In the genomic region with DNA sequence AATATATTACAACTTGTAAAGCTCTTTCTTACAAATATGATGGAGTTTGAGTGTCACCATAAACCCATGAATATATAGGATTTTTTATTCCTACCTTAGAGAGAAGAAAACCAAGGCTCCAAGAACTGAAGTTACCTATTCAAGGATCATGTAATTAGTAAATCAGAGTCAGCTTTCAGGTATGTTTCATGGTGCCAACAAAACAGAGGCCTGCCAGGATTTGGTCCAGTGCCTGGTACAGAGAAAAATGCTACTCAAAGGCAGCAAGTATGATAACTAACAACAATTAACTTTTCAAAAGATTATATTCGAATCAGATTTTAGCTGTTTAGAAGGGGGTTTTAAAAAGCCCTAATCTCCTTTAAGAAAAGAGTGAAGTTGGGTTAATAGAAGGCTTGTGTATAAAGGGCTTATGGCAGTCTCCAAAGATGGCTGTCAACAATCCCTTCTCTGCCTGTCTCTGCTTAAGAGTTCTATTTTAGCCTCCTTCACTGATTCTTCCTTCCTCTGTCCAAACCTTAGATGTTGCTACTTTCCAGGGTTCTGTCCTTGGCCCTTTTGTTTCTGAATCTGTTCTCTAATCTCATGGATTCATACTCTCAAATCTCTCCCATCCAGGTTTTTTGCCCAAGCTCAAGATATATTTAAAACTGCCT, we compare ENCODE assay signal across 13 cellular contexts. TPM values are rescaled to one million over a fixed set of nuclear protein-coding genes. Genes with fewer than 3 reads are reported as not detected.
A peak's percentile ranks its signal among the peaks of the same experiment; 100 is the strongest.
DNase-seq lines count a peak whose midpoint lies in the region; ATAC-seq and TF ChIP-seq lines count a peak whose summit lies in the region.
"Had no signal": no experiment of that assay in that cellular context is flagged by ENCODE, and none has a peak within 500 bp of the region (broad histone marks: within the 10 kb centered on the region; RNA-seq: fewer than 3 reads in every experiment).

No MANE protein-coding gene starts in this region.

- no peaks in the 10 kb centered on the region for H3F3A ChIP-seq in Loucy (ENCODE audit: low read depth)

- peaks cover 35% of the 10 kb centered on the region for H3K4me1 ChIP-seq in Loucy (ENCODE audit: insufficient read depth, low read length, poor library complexity, severe bottlenecking)

- H3K9me3 ChIP-seq in Loucy (ENCODE audit: insufficient read depth, low read depth, low read length), result no peaks in the 10 kb centered on the region
- H3K9me3 ChIP-seq: HAP-1 had no signal

- H3K9ac ChIP-seq in Loucy (ENCODE audit: low read depth, low read length, poor library complexity, severe bottlenecking), result no peak overlapping the region

- no peaks in the 10 kb centered on the region for H3K9me2 ChIP-seq in Loucy (replicated peaks; ENCODE audit: low read depth, low read length)

- peak overlapping the region; percentile 92 for H3K4me2 ChIP-seq in Loucy (ENCODE audit: low read depth, low read length, poor library complexity, severe bottlenecking)

- no peaks in the 10 kb centered on the region for H3K27me3 ChIP-seq in Loucy (ENCODE audit: insufficient read depth, low read length, poor library complexity, severe bottlenecking)

- H3K4me3 ChIP-seq in Loucy (ENCODE audit: low read length, poor library complexity, severe bottlenecking), result no peak overlapping the region
- H3K4me3 ChIP-seq: HAP-1 had no signal

- peak; percentile 44 for ATAC-seq in left ventricle myocardium superior
- no peak for ATAC-seq in Right ventricle myocardium inferior
- ATAC-seq in HG03565 (IDR thresholded peaks at IDR 0.05; ENCODE audit: unreplicated experiment), result no peak

- peaks cover 34% of the 10 kb centered on the region for H4K20me1 ChIP-seq in Loucy (ENCODE audit: insufficient read depth, low read length, poor library complexity, severe bottlenecking)

- DNase-seq in left ventricle myocardium superior (no peak), Right ventricle myocardium inferior (ENCODE audit: missing footprints) (no peak), astrocyte of the hippocampus (ENCODE audit: low read depth, low spot score) (peak; percentile 72), renal cortical epithelial cell (ENCODE audit: low read depth) (peak; percentile 16), retina (no peak)
- DNase-seq: C1 segment of cervical spinal cord; CD4-positive, alpha-beta memory T cell; DND-41; GDM1; GOT3 had no signal

- TF ChIP-seq CTCF in Loucy (conservative IDR thresholded peaks at IDR 0.05; ENCODE audit: low read length), result no peak

- no peaks in the 10 kb centered on the region for H3K36me3 ChIP-seq in Loucy (ENCODE audit: insufficient read depth, low read length)
- H3K36me3 ChIP-seq: HAP-1 had no signal

- H3K79me2 ChIP-seq in Loucy (ENCODE audit: insufficient read depth, low read length), result peaks cover 77% of the 10 kb centered on the region

- no peak overlapping the region for H2AFZ ChIP-seq in Loucy (ENCODE audit: low read length)

- intact Hi-C loops in left ventricle myocardium superior (cut with micrococcal nuclease), result no loop called here
- intact Hi-C loops in Right ventricle myocardium inferior (cut with DNase I), result no loop called here

RNA-seq across cellular contexts. Expression of a gene that starts 7.8 kb away (rescaled TPM):
- total RNA-seq in left ventricle myocardium superior (16.4 TPM), Right ventricle myocardium inferior (15.6 TPM), renal cortical epithelial cell (28.3 and 47.9 TPM in 2 replicates)

Comparison
In these comparisons a context has a peak if more than half of its experiments do, and no peak if none do; other contexts are left out.
1. DNase-seq: peak in astrocyte of the hippocampus (single experiment) and renal cortical epithelial cell (single experiment); none in left ventricle myocardium superior (single experiment), Right ventricle myocardium inferior (single experiment) and retina (single experiment).